In genomic region chr17:80946449-80946848, GRCh38 we compare ENCODE assay signal across 19 cellular contexts. TPM values are rescaled to one million over a fixed set of nuclear protein-coding genes. Genes with fewer than 3 reads are reported as not detected.
DNase-seq lines count a peak whose midpoint lies in the region; ATAC-seq and TF ChIP-seq lines count a peak whose summit lies in the region.
"Had no signal": no experiment of that assay in that cellular context is flagged by ENCODE, and none has a peak within 500 bp of the region (broad histone marks: within the 10 kb centered on the region; RNA-seq: fewer than 3 reads in every experiment).

No MANE protein-coding gene starts in this region.

- no peak overlapping the region for H3K4me3 Mint-ChIP-seq in glutamatergic neuron (ENCODE audit: unreplicated experiment)
- H3K4me3 Mint-ChIP-seq: CD4-positive, CD25-positive, alpha-beta regulatory T cell; HFFc6 had no signal

- DNase-seq in Right ventricle myocardium inferior (ENCODE audit: missing footprints) (peak; percentile 40), heart right ventricle (no peak), glutamatergic neuron (peak; percentile 2), upper lobe of right lung (peak; percentile 33), DMS153 treated with DMSO at 0.1 percent for 48 hours (lab: John Stamatoyannopoulos, UW; ENCODE audit: unreplicated experiment) (no peak)
- DNase-seq: CD4-positive, CD25-positive, alpha-beta regulatory T cell; DMS79; H7; HFFc6; Kasumi-1; NCI-H1694; NCI-H2081; NCI-H2171 treated with DMSO at 0.1 percent for 48 hours; NCI-H446; NCI-H526; Peyer's patch had no signal

- peaks cover 4% of the 10 kb centered on the region for H3K27me3 Mint-ChIP-seq in glutamatergic neuron (ENCODE audit: unreplicated experiment)
- H3K27me3 Mint-ChIP-seq: CD4-positive, CD25-positive, alpha-beta regulatory T cell had no signal

- peaks cover 8% of the 10 kb centered on the region for H3K9me3 Mint-ChIP-seq in glutamatergic neuron (ENCODE audit: unreplicated experiment)
- H3K9me3 Mint-ChIP-seq: CD4-positive, CD25-positive, alpha-beta regulatory T cell; HFFc6 had no signal

- peaks cover 0 to 4% (median 0%) of the 10 kb centered on the region in 11 donors for H3K9me3 ChIP-seq in heart right ventricle
- no peaks in the 10 kb centered on the region for H3K9me3 ChIP-seq in HEK293 (ENCODE audit: control insufficient read depth, insufficient read depth, low read depth, low read length)
- no peaks in the 10 kb centered on the region for H3K9me3 ChIP-seq in upper lobe of right lung
- H3K9me3 ChIP-seq: Peyer's patch, SJSA1 had no signal

- CTCF ChIA-PET in HEK293 (lab: Yijun Ruan, JAX): interaction anchor here (0.5 to 0.7 kb wide), 2 partner anchors 213 to 845 kb away, joined by 3 read pairs; partner anchors contain the start of gene GAA

- no peaks in the 10 kb centered on the region for H3K27me3 ChIP-seq in heart right ventricle
- H3K27me3 ChIP-seq in upper lobe of right lung: no peaks in the 10 kb centered on the region
- H3K27me3 ChIP-seq: Peyer's patch, SJSA1 had no signal

- H3K36me3 ChIP-seq in heart right ventricle (peaks cover 0 to 65% (median 21%) of the 10 kb centered on the region in 9 donors), HEK293 (ENCODE audit: control insufficient read depth in 2 of 2, insufficient read depth in 1 of 2, low read length in 2 of 2) (peaks cover 5 to 48% of the 10 kb centered on the region in 2 experiments; a peak in 2 of 3 replicates), upper lobe of right lung (peaks cover 28% of the 10 kb centered on the region)

- POLR2A ChIA-PET in HEK293 (lab: Yijun Ruan, JAX): no interaction called here

- peaks cover 19% of the 10 kb centered on the region for H3K36me3 Mint-ChIP-seq in glutamatergic neuron (ENCODE audit: unreplicated experiment)

- H3K4me1 ChIP-seq in heart right ventricle: peaks cover 8 to 27% (median 14%) of the 10 kb centered on the region in 9 donors
- no peaks in the 10 kb centered on the region for H3K4me1 ChIP-seq in HEK293 (ENCODE audit: control insufficient read depth, insufficient read depth, low read length)
- peaks cover 16% of the 10 kb centered on the region for H3K4me1 ChIP-seq in upper lobe of right lung
- H3K4me1 ChIP-seq: SJSA1 had no signal

- intact Hi-C loops in Right ventricle myocardium inferior (cut with DNase I): no loop called here
- intact Hi-C loops in heart right ventricle (cut with DNase I): no loop called here
- intact Hi-C loops in upper lobe of right lung (cut with DNase I): no loop called here

- 94 to 96% methylated on average over 8 of the region's 8 CpGs for WGBS in heart right ventricle, 2 donors

- no peak for ATAC-seq in Right ventricle myocardium inferior
- ATAC-seq in heart right ventricle: no peak
- ATAC-seq in upper lobe of right lung: no peak
- no peak for ATAC-seq in GM21526 (IDR thresholded peaks at IDR 0.05; ENCODE audit: low FRiP score, unreplicated experiment)

- no peak overlapping the region for H3K27ac ChIP-seq in heart right ventricle
- no peak overlapping the region for H3K27ac ChIP-seq in HEK293 (ENCODE audit: extremely low read depth, low read depth, low read length)
- no peak overlapping the region for H3K27ac ChIP-seq in upper lobe of right lung
- H3K27ac ChIP-seq: Peyer's patch, SJSA1 had no signal

- TF ChIP-seq CTCF in heart right ventricle (IDR thresholded peaks at IDR 0.05): no peak
- TF ChIP-seq CTCF in HEK293 (tag by site-specific recombination; IDR thresholded peaks at IDR 0.05): no peak
- TF ChIP-seq CTCF in glutamatergic neuron (IDR thresholded peaks at IDR 0.05; ENCODE audit: partially characterized antibody, unreplicated experiment): no peak
- TF ChIP-seq CTCF in upper lobe of right lung (IDR thresholded peaks at IDR 0.05): no peak

- H3K4me3 ChIP-seq in heart right ventricle (no peak overlapping the region), HEK293 (ENCODE audit: low read depth, low read length) (no peak overlapping the region), upper lobe of right lung (no peak overlapping the region)
- H3K4me3 ChIP-seq: Peyer's patch, SJSA1 had no signal

- no peak overlapping the region for H3K27ac Mint-ChIP-seq in glutamatergic neuron (ENCODE audit: unreplicated experiment)
- H3K27ac Mint-ChIP-seq: CD4-positive, CD25-positive, alpha-beta regulatory T cell; HFFc6 had no signal

- H3K4me1 Mint-ChIP-seq in glutamatergic neuron (ENCODE audit: low read depth, unreplicated experiment): peaks cover 7% of the 10 kb centered on the region

TF ChIP-seq in HEK293, 187 proteins besides CTCF, POLR2A, EP300 and RAD21:
- no peak for TF ChIP-seq ZNF184 (tag by site-specific recombination; IDR thresholded peaks at IDR 0.05)
- peak; percentile 99 for TF ChIP-seq ZNF146 (tag by site-specific recombination; IDR thresholded peaks at IDR 0.05)
- TF ChIP-seq ZNF140 (tag by site-specific recombination; IDR thresholded peaks at IDR 0.05): 0 out of 2 replicates have a peak, but pooled peaks have one; percentile 7
TF ChIP-seq in HEK293: peak in this region for 2.

RNA-seq across cellular contexts. Expression of gene CHMP6, which starts 45.2 kb away (rescaled TPM):
- total RNA-seq in Right ventricle myocardium inferior (19.0 TPM), heart right ventricle (10 to 100 TPM; 17.5 to 26.4 (median 22.1) TPM), glutamatergic neuron (ENCODE audit: unreplicated experiment) (24.3 TPM), upper lobe of right lung (29.9 TPM)
- 10 to 100 TPM; 23.8 to 30.6 TPM for polyA plus RNA-seq in heart right ventricle

Comparison
In these comparisons a context has a peak if more than half of its experiments do, and no peak if none do; other contexts are left out.
1. DNase-seq: peak in Right ventricle myocardium inferior (single experiment), glutamatergic neuron (single experiment) and upper lobe of right lung (single experiment); none in heart right ventricle (0 of 2) and DMS153 treated with DMSO at 0.1 percent for 48 hours (single experiment).